1 cellular context compared by ENCODE assay signal in the genomic region with DNA sequence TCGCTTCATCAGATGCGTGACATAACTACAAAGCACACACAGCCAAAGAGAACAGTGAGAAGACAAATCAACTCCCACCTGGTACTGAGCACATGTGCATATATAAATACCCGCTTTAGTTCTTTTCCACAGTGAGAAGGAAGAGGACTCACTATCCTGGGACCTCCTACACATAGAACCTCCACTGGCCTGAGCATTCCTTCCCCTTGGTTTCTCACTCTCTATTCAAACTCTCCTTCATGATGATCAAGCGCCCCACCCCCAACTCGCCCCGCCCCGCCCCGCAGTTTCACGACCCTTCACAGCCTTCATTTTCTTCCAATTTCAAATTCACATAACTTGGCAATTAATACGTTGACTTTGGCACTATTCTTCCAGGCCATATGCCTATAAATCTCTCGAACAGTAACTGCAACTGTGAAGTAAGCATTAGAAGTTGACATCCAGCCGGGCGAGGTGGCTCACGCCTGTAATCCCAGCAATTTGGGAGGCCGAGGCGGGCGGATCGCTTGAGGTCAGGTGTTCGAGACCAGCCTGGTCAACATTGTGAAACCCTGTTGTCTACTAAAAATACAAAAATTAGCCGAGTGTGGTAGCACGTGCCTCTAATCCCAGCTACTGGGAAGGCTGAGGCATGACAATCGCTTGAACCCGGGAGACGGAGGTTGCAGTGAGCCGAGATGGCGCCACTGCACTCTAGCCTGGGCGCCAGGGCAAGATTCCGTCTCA.
TF ChIP-seq lines count a peak whose summit lies in the region.

No MANE protein-coding gene starts in this region.

TF ChIP-seq in K562, 482 proteins besides CTCF, POLR2A, EP300 and RAD21 (continued from another document):
- TF ChIP-seq CREB1 (IDR thresholded peaks at IDR 0.05) (no peak), CREB1 (CRISPR knock-in tag; IDR thresholded peaks at IDR 0.05) (no peak), ARID4B (CRISPR knock-in tag; IDR thresholded peaks at IDR 0.05) (0 out of 2 replicates have a peak, but pooled peaks have one; percentile 23), LARP7 (IDR thresholded peaks at IDR 0.05) (no peak), ZNF12 (CRISPR knock-in tag; IDR thresholded peaks at IDR 0.05) (no peak), CBX2 (IDR thresholded peaks at IDR 0.05; ENCODE audit: insufficient read depth, low read length, poor library complexity, severe bottlenecking) (no peak), ZNF589 (CRISPR knock-in tag; IDR thresholded peaks at IDR 0.05; ENCODE audit: low read depth) (no peak), MYBL2 (IDR thresholded peaks at IDR 0.05; ENCODE audit: low read depth) (no peak), MYBL2 (CRISPR knock-in tag; IDR thresholded peaks at IDR 0.05; ENCODE audit: borderline replicate concordance) (no peak), TEAD1 (CRISPR knock-in tag; IDR thresholded peaks at IDR 0.05) (no peak), ETS2 (tag; IDR thresholded peaks at IDR 0.05; ENCODE audit: borderline replicate concordance, poor library complexity, severe bottlenecking) (no peak), POLR2AphosphoS5 (IDR thresholded peaks at IDR 0.05; ENCODE audit: control insufficient read depth, insufficient read depth, low read depth, low read length) (0 out of 2 replicates have a peak, but pooled peaks have one; percentile 24), HDAC1 (IDR thresholded peaks at IDR 0.05) (0 out of 4 replicates have a peak, but pooled peaks of 1 of the 2 experiments have one; percentile 6), HDGF (IDR thresholded peaks at IDR 0.05) (0 out of 2 replicates have a peak, but pooled peaks have one; percentile 29), ZNF311 (CRISPR knock-in tag; IDR thresholded peaks at IDR 0.05) (no peak), RFX1 (IDR thresholded peaks at IDR 0.05) (no peak), SUPT5H (IDR thresholded peaks at IDR 0.05) (no peak; the same call in 1 of the 2 replicates), CBX5 (IDR thresholded peaks at IDR 0.05; ENCODE audit: borderline replicate concordance, low read depth) (no peak), ARHGAP35 (IDR thresholded peaks at IDR 0.05; ENCODE audit: partially characterized antibody) (no peak), ZBTB49 (CRISPR knock-in tag; IDR thresholded peaks at IDR 0.05; ENCODE audit: borderline replicate concordance) (no peak), ZEB2 (IDR thresholded peaks at IDR 0.05) (no peak), SIN3A (IDR thresholded peaks at IDR 0.05; ENCODE audit: borderline replicate concordance in 2 of 2, control insufficient read depth in 1 of 2, low read depth in 2 of 2, low read length in 2 of 2) (no peak), BHLHE40 (IDR thresholded peaks at IDR 0.05; ENCODE audit: low read length) (no peak), GTF2E2 (tag; IDR thresholded peaks at IDR 0.05) (no peak), CHD4 (IDR thresholded peaks at IDR 0.05; ENCODE audit: insufficient read depth, insufficient replicate concordance, low read depth, low read length, poor library complexity, severe bottlenecking) (no peak), SMARCC2 (IDR thresholded peaks at IDR 0.05; ENCODE audit: low read depth) (no peak), ZNF3 (CRISPR knock-in tag; IDR thresholded peaks at IDR 0.05) (no peak), KAT8 (IDR thresholded peaks at IDR 0.05; ENCODE audit: low read depth) (no peak), ZNF609 (CRISPR knock-in tag; IDR thresholded peaks at IDR 0.05; ENCODE audit: borderline replicate concordance) (no peak), RFX5 (IDR thresholded peaks at IDR 0.05; ENCODE audit: low read depth, low read length) (no peak), TFE3 (CRISPR knock-in tag; IDR thresholded peaks at IDR 0.05) (no peak), SLC30A9 (CRISPR knock-in tag; IDR thresholded peaks at IDR 0.05) (no peak), SMARCE1 (IDR thresholded peaks at IDR 0.05) (peak; percentile 12; the same call in 1 of the 2 replicates), ZC3H8 (IDR thresholded peaks at IDR 0.05) (no peak), ID3 (CRISPR knock-in tag; IDR thresholded peaks at IDR 0.05) (no peak), ID3 (tag; IDR thresholded peaks at IDR 0.05) (no peak), DIDO1 (tag; IDR thresholded peaks at IDR 0.05; ENCODE audit: low read depth) (no peak)
- TF ChIP-seq, protein P1, sequence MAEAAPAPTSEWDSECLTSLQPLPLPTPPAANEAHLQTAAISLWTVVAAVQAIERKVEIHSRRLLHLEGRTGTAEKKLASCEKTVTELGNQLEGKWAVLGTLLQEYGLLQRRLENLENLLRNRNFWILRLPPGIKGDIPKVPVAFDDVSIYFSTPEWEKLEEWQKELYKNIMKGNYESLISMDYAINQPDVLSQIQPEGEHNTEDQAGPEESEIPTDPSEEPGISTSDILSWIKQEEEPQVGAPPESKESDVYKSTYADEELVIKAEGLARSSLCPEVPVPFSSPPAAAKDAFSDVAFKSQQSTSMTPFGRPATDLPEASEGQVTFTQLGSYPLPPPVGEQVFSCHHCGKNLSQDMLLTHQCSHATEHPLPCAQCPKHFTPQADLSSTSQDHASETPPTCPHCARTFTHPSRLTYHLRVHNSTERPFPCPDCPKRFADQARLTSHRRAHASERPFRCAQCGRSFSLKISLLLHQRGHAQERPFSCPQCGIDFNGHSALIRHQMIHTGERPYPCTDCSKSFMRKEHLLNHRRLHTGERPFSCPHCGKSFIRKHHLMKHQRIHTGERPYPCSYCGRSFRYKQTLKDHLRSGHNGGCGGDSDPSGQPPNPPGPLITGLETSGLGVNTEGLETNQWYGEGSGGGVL (CRISPR knock-in tag; IDR thresholded peaks at IDR 0.05): no peak
- TF ChIP-seq, protein P2, sequence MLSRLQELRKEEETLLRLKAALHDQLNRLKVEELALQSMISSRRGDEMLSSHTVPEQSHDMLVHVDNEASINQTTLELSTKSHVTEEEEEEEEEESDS (CRISPR knock-in tag; IDR thresholded peaks at IDR 0.05): no peak
- TF ChIP-seq, protein P3, sequence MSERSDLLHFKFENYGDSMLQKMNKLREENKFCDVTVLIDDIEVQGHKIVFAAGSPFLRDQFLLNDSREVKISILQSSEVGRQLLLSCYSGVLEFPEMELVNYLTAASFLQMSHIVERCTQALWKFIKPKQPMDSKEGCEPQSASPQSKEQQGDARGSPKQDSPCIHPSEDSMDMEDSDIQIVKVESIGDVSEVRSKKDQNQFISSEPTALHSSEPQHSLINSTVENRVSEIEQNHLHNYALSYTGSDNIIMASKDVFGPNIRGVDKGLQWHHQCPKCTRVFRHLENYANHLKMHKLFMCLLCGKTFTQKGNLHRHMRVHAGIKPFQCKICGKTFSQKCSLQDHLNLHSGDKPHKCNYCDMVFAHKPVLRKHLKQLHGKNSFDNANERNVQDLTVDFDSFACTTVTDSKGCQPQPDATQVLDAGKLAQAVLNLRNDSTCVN (CRISPR knock-in tag; IDR thresholded peaks at IDR 0.05): no peak
- TF ChIP-seq, protein P4, sequence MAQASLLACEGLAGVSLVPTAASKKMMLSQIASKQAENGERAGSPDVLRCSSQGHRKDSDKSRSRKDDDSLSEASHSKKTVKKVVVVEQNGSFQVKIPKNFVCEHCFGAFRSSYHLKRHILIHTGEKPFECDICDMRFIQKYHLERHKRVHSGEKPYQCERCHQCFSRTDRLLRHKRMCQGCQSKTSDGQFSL (CRISPR knock-in tag; IDR thresholded peaks at IDR 0.05): no peak
- TF ChIP-seq, protein P4 (tag; IDR thresholded peaks at IDR 0.05): no peak
TF ChIP-seq in K562: peak in this region for 10.
